Comparison of ENCODE assay signal across 20 cellular contexts in the genomic region with DNA sequence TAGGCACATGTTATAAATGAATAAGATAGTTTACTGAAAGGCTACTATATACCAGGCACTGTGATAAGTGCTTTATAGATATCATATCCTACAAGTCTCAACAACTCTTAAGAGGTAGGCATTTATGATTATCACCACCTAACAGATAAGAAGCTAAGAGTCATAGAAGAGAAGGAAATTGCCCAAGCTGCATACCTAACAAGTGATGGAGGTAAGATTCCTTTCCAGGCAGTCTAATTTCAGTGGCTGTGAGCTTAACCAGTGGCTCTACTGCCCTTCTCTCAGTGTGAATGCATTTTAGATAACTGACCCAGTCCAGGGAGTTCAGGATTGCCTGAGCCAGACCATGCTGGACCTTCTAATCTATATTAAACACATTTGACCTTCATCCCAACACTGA. TPM values are rescaled to one million over a fixed set of nuclear protein-coding genes. Genes with fewer than 3 reads are reported as not detected.
"Had no signal": no experiment of that assay in that cellular context is flagged by ENCODE, and none has a peak within 500 bp of the region (broad histone marks: within the 10 kb centered on the region; RNA-seq: fewer than 3 reads in every experiment).

No MANE protein-coding gene starts in this region.

- H3K4me1 Mint-ChIP-seq: activated naive CD8-positive, alpha-beta T cell treated with anti-CD3 and anti-CD28 coated beads, Interleukin-2, amount 50 U/mL, for 24 hours; memory B cell; naive thymus-derived CD8-positive, alpha-beta T cell; stimulated activated effector memory CD8-positive, alpha-beta T cell treated with anti-CD3 and anti-CD28 coated beads, Interleukin-12 subunit alpha, Interleukin-12 subunit beta, amount 100 ng/mL, for 72 hours had no signal

- H3K4me3 ChIP-seq: ascending aorta, colonic mucosa, esophagus squamous epithelium, left ventricle myocardium inferior, sigmoid colon, uterus had no signal

- DNase-seq: activated naive CD4-positive, alpha-beta T cell treated with anti-CD3 and anti-CD28 coated beads for 36 hours; activated naive CD8-positive, alpha-beta T cell treated with anti-CD3 and anti-CD28 coated beads, Interleukin-2, amount 50 U/mL, for 24 hours; activated T-cell treated with anti-CD3 and anti-CD28 coated beads for 4 hours; caudate nucleus; colonic mucosa; esophagus squamous epithelium; foreskin melanocyte; head of caudate nucleus; left ventricle myocardium inferior; naive thymus-derived CD8-positive, alpha-beta T cell; sigmoid colon; stimulated activated CD4-positive, alpha-beta T cell treated with anti-CD3 and anti-CD28 coated beads, Interleukin-12 subunit alpha, Interleukin-12 subunit beta, amount 100 ng/mL, for 4 hours; stimulated activated CD4-positive, alpha-beta T cell treated with anti-CD3 and anti-CD28 coated beads, Interleukin-2, amount 100 ng/mL, for 24 hours; uterus had no signal

- H2AFZ ChIP-seq: parathyroid adenoma had no signal

- H3K4me1 ChIP-seq: ascending aorta, colonic mucosa, esophagus squamous epithelium, left ventricle myocardium inferior, parathyroid adenoma, sigmoid colon, uterus had no signal

- H3K36me3 Mint-ChIP-seq: stimulated activated effector memory CD8-positive, alpha-beta T cell treated with anti-CD3 and anti-CD28 coated beads, Interleukin-12 subunit alpha, Interleukin-12 subunit beta, amount 100 ng/mL, for 72 hours had no signal

- H3K27me3 ChIP-seq: ascending aorta, colonic mucosa, sigmoid colon, uterus had no signal

- H3K27ac Mint-ChIP-seq: activated naive CD4-positive, alpha-beta T cell treated with anti-CD3 and anti-CD28 coated beads for 36 hours; activated naive CD8-positive, alpha-beta T cell treated with anti-CD3 and anti-CD28 coated beads, Interleukin-2, amount 50 U/mL, for 24 hours; activated T-helper 2 cell treated with anti-CD3 and anti-CD28 coated beads, Interferon-gamma antibody, Interleukin-2, Interleukin-4, amounts not matched to agents 10 μg/mL and 5 μg/mL and 100 μg/mL, durations not matched to agents 14 hours and 24 hours and 36 hours; memory B cell; naive thymus-derived CD8-positive, alpha-beta T cell; stimulated activated effector memory CD8-positive, alpha-beta T cell treated with anti-CD3 and anti-CD28 coated beads, Interleukin-12 subunit alpha, Interleukin-12 subunit beta, amount 100 ng/mL, for 72 hours had no signal

- H3K9me3 Mint-ChIP-seq: activated naive CD4-positive, alpha-beta T cell treated with anti-CD3 and anti-CD28 coated beads for 36 hours; activated naive CD8-positive, alpha-beta T cell treated with anti-CD3 and anti-CD28 coated beads, Interleukin-2, amount 50 U/mL, for 24 hours; activated T-helper 2 cell treated with anti-CD3 and anti-CD28 coated beads, Interferon-gamma antibody, Interleukin-2, Interleukin-4, amounts not matched to agents 10 μg/mL and 5 μg/mL and 100 μg/mL, durations not matched to agents 14 hours and 24 hours and 36 hours; memory B cell; naive thymus-derived CD8-positive, alpha-beta T cell; stimulated activated effector memory CD8-positive, alpha-beta T cell treated with anti-CD3 and anti-CD28 coated beads, Interleukin-12 subunit alpha, Interleukin-12 subunit beta, amount 100 ng/mL, for 72 hours had no signal

- H3K79me2 ChIP-seq: parathyroid adenoma had no signal

- H3K27ac ChIP-seq: ascending aorta, colonic mucosa, esophagus squamous epithelium, left ventricle myocardium inferior, parathyroid adenoma, sigmoid colon, uterus had no signal

- H3K9ac ChIP-seq: parathyroid adenoma had no signal

- H3K36me3 ChIP-seq: ascending aorta, colonic mucosa, esophagus squamous epithelium, left ventricle myocardium inferior, sigmoid colon, uterus had no signal

- H3K9me3 ChIP-seq: ascending aorta, colonic mucosa, esophagus squamous epithelium, sigmoid colon, uterus had no signal

- ATAC-seq: activated naive CD8-positive, alpha-beta T cell treated with anti-CD3 and anti-CD28 coated beads, Interleukin-2, amount 50 U/mL, for 24 hours; naive thymus-derived CD8-positive, alpha-beta T cell; stimulated activated effector memory CD8-positive, alpha-beta T cell treated with anti-CD3 and anti-CD28 coated beads, Interleukin-12 subunit alpha, Interleukin-12 subunit beta, amount 100 ng/mL, for 72 hours had no signal

- H3K4me3 Mint-ChIP-seq: activated naive CD4-positive, alpha-beta T cell treated with anti-CD3 and anti-CD28 coated beads for 36 hours; activated naive CD8-positive, alpha-beta T cell treated with anti-CD3 and anti-CD28 coated beads, Interleukin-2, amount 50 U/mL, for 24 hours; memory B cell; naive thymus-derived CD8-positive, alpha-beta T cell; stimulated activated effector memory CD8-positive, alpha-beta T cell treated with anti-CD3 and anti-CD28 coated beads, Interleukin-12 subunit alpha, Interleukin-12 subunit beta, amount 100 ng/mL, for 72 hours had no signal

RNA-seq across cellular contexts. Expression of a gene that starts 39.2 kb away (rescaled TPM):
- total RNA-seq: activated naive CD4-positive, alpha-beta T cell treated with anti-CD3 and anti-CD28 coated beads for 36 hours; activated T-helper 2 cell treated with anti-CD3 and anti-CD28 coated beads, Interferon-gamma antibody, Interleukin-2, Interleukin-4, amounts not matched to agents 10 μg/mL and 5 μg/mL and 100 μg/mL, durations not matched to agents 14 hours and 24 hours and 36 hours; ascending aorta; colonic mucosa; left ventricle myocardium inferior; mucosa of gallbladder; naive thymus-derived CD8-positive, alpha-beta T cell; sigmoid colon; uterus had no signal
- polyA plus RNA-seq: naive thymus-derived CD8-positive, alpha-beta T cell; sigmoid colon had no signal
